Comparison of ENCODE assay signal across 9 cellular contexts in genomic region chr10:35517431-35518181, GRCh38.
DNase-seq lines count a peak whose midpoint lies in the region; ATAC-seq and TF ChIP-seq lines count a peak whose summit lies in the region.
"Had no signal": no experiment of that assay in that cellular context is flagged by ENCODE, and none has a peak within 500 bp of the region (broad histone marks: within the 10 kb centered on the region; RNA-seq: fewer than 3 reads in every experiment).

No MANE protein-coding gene starts in this region.

- H3K23ac ChIP-seq in IMR-90 (ENCODE audit: low read depth, low read length): no peak overlapping the region

- intact Hi-C loops in IMR-90 (cut with micrococcal nuclease): loop anchor here (10.0 kb wide), 1 partner anchor 93 kb away; no protein-coding TSS in a partner anchor
- intact Hi-C loops in dendritic cell treated with granulocyte-macrophage colony-stimulating factor and Interleukin-4, amounts not matched to agents 40 ng/mL and 50 ng/mL, for 4 days (cut with micrococcal nuclease): no loop called here

- dilution Hi-C loops in IMR-90 (cut with HindIII; ENCODE audit: low sequenced_read_pairs, unreplicated experiment): no loop called here

- in situ Hi-C loops in IMR-90 (cut with MboI; ENCODE audit: low sequenced_read_pairs): no loop called here

- peaks cover 3% of the 10 kb centered on the region for H4K20me1 ChIP-seq in IMR-90 (ENCODE audit: insufficient read depth, low read length)

- no peak overlapping the region for H2BK20ac ChIP-seq in IMR-90 (ENCODE audit: low read depth, low read length)

- no peak overlapping the region for H2AK5ac ChIP-seq in IMR-90 (ENCODE audit: low read depth, low read length)

- H3K27me3 ChIP-seq in IMR-90 (ENCODE audit: control insufficient read depth, insufficient read depth, low read length): no peaks in the 10 kb centered on the region

- H3K27ac Mint-ChIP-seq in dendritic cell treated with granulocyte-macrophage colony-stimulating factor and Interleukin-4, amounts not matched to agents 40 ng/mL and 50 ng/mL, for 4 days: peak overlapping the region; percentile 35
- H3K27ac Mint-ChIP-seq: activated B cell treated with CpG ODN at 0.5 μM for 24 hours had no signal

- H3K9me1 ChIP-seq in IMR-90 (ENCODE audit: insufficient read depth, low read length): peaks cover 19% of the 10 kb centered on the region

- 100% methylated on average over 2 of the region's 11 CpGs; no CpG with 5 or more reads in 1 of the 2 experiments for WGBS in IMR-90 (ENCODE audit: extremely low coverage in 2 of 2, insufficient read length in 1 of 2), 2 experiments

- H2BK120ac ChIP-seq in IMR-90 (ENCODE audit: low read depth, low read length): no peak overlapping the region

- H3K36me3 ChIP-seq in IMR-90 (ENCODE audit: control insufficient read depth, insufficient read depth, low read length): peaks cover 7% of the 10 kb centered on the region

- TF ChIP-seq POLR2A in IMR-90 (IDR thresholded peaks at IDR 0.05; ENCODE audit: low read depth, low read length): no peak

- CTCF ChIA-PET in IMR-90 (lab: Yijun Ruan, JAX): interaction anchor here (0.6 kb wide), 1 partner anchor 78 kb away, joined by 3 read pairs; no protein-coding TSS in a partner anchor

- no peak overlapping the region for H3K9ac ChIP-seq in IMR-90 (ENCODE audit: low read depth, low read length)

- H4K5ac ChIP-seq in IMR-90 (ENCODE audit: low read depth, low read length): no peak overlapping the region; the same call in 1 of the 2 replicates

- no peak for TF ChIP-seq CTCF in IMR-90 (conservative IDR thresholded peaks at IDR 0.05; ENCODE audit: low read depth, low read length)

- no peak overlapping the region for H3K4me3 ChIP-seq in IMR-90 (ENCODE audit: insufficient read depth, low read depth, low read length)

- no peak overlapping the region for H2AFZ ChIP-seq in IMR-90 (replicated peaks; ENCODE audit: low read length, poor library complexity)

- H3K4me2 ChIP-seq in IMR-90 (ENCODE audit: low read depth, low read length): no peak overlapping the region

- H3K27me3 Mint-ChIP-seq in dendritic cell treated with granulocyte-macrophage colony-stimulating factor and Interleukin-4, amounts not matched to agents 40 ng/mL and 50 ng/mL, for 4 days: no peaks in the 10 kb centered on the region
- H3K27me3 Mint-ChIP-seq: activated B cell treated with CpG ODN at 0.5 μM for 24 hours had no signal

- H4K91ac ChIP-seq in IMR-90 (ENCODE audit: insufficient read depth, low read depth, low read length): no peak overlapping the region

- DNase-seq in IMR-90: peak; percentile 54
- DNase-seq in kidney tubule cell (ENCODE audit: low spot score): peak; percentile 51
- DNase-seq in substantia nigra (lab: John Stamatoyannopoulos, UW): peak in 18 of 49 donors; percentile 10 to 60 (median 30)
- no peak for DNase-seq in HuH-7.5 (ENCODE audit: low spot score)
- DNase-seq: activated B cell treated with CpG ODN at 0.5 μM for 24 hours, SIG-M5 had no signal

- no peak overlapping the region for H2BK5ac ChIP-seq in IMR-90 (ENCODE audit: low read depth, low read length, poor library complexity, severe bottlenecking)

- H3K27ac ChIP-seq in IMR-90 (ENCODE audit: insufficient read depth, low read length) (no peak overlapping the region), substantia nigra (ENCODE audit: low read depth, low read length, poor library complexity, severe bottlenecking) (peak overlapping the region; percentile 49)

- peak; percentile 32; the same call in 1 of the 2 replicates for ATAC-seq in IMR-90 (ENCODE audit: low read depth)
- no peak for ATAC-seq in HG02642 (IDR thresholded peaks at IDR 0.05; ENCODE audit: poor library complexity, unreplicated experiment)
- no peak for ATAC-seq in GM21528 (IDR thresholded peaks at IDR 0.05; ENCODE audit: low FRiP score, unreplicated experiment)

- no peak overlapping the region for H3K56ac ChIP-seq in IMR-90 (ENCODE audit: extremely low read depth, insufficient read depth, low read length)

- no peak overlapping the region for H2AK9ac ChIP-seq in IMR-90 (replicated peaks; ENCODE audit: low read depth, low read length, poor library complexity)

- no peak overlapping the region for H3K18ac ChIP-seq in IMR-90 (ENCODE audit: low read depth, low read length)

- peaks cover 23% of the 10 kb centered on the region for H3K36me3 Mint-ChIP-seq in dendritic cell treated with granulocyte-macrophage colony-stimulating factor and Interleukin-4, amounts not matched to agents 40 ng/mL and 50 ng/mL, for 4 days (ENCODE audit: low read depth)

- H3K14ac ChIP-seq in IMR-90 (replicated peaks; ENCODE audit: low read depth, low read length): no peak overlapping the region

- peaks cover 6% of the 10 kb centered on the region for H3K4me1 ChIP-seq in IMR-90 (ENCODE audit: control insufficient read depth, insufficient read depth, low read length)

- no TSS peak for BruUV-seq in IMR-90 (replicated peaks; lab: Mats Ljungman, UMichigan)

- H4K8ac ChIP-seq in IMR-90 (ENCODE audit: low read depth in 2 of 2, low read length in 2 of 2): no peak overlapping the region

- TF ChIP-seq RAD21 in IMR-90 (IDR thresholded peaks at IDR 0.05; ENCODE audit: low read length): no peak

- H3K4me3 Mint-ChIP-seq in dendritic cell treated with granulocyte-macrophage colony-stimulating factor and Interleukin-4, amounts not matched to agents 40 ng/mL and 50 ng/mL, for 4 days: no peak overlapping the region
- H3K4me3 Mint-ChIP-seq: activated B cell treated with CpG ODN at 0.5 μM for 24 hours had no signal

- no peaks in the 10 kb centered on the region for H3K9me3 ChIP-seq in IMR-90 (ENCODE audit: control insufficient read depth, insufficient read depth, low read length)

- POLR2A ChIA-PET in IMR-90 (lab: Charles Lee; ENCODE audit: unreplicated experiment): interaction anchor here (0.6 kb wide), 1 partner anchor 10 kb away, joined by 4 read pairs; no protein-coding TSS in a partner anchor

- no peak overlapping the region for H3K4ac ChIP-seq in IMR-90 (ENCODE audit: low read depth, low read length)

- H2BK15ac ChIP-seq in IMR-90 (ENCODE audit: low read depth, low read length): no peak overlapping the region

- peaks cover 38 to 69% of the 10 kb centered on the region in 2 experiments for H3K79me1 ChIP-seq in IMR-90 (ENCODE audit: low read depth in 1 of 2, low read length in 2 of 2)

- H3K4me1 Mint-ChIP-seq in dendritic cell treated with granulocyte-macrophage colony-stimulating factor and Interleukin-4, amounts not matched to agents 40 ng/mL and 50 ng/mL, for 4 days (ENCODE audit: low read depth): peaks cover 47% of the 10 kb centered on the region

- H3K9me3 Mint-ChIP-seq in dendritic cell treated with granulocyte-macrophage colony-stimulating factor and Interleukin-4, amounts not matched to agents 40 ng/mL and 50 ng/mL, for 4 days: no peaks in the 10 kb centered on the region
- H3K9me3 Mint-ChIP-seq: activated B cell treated with CpG ODN at 0.5 μM for 24 hours had no signal

TF ChIP-seq in IMR-90, 13 proteins besides CTCF, POLR2A, EP300 and RAD21:
- TF ChIP-seq CEBPB (IDR thresholded peaks at IDR 0.05; ENCODE audit: low read depth, low read length) (0 out of 2 replicates have a peak, but pooled peaks have one; percentile 32), USF2 (IDR thresholded peaks at IDR 0.05; ENCODE audit: low read depth, low read length) (peak; percentile 17; the same call in 1 of the 2 replicates), MAFK (IDR thresholded peaks at IDR 0.05; ENCODE audit: low read depth, low read length) (no peak)
